1 cellular context compared by ENCODE assay signal in the genomic region with DNA sequence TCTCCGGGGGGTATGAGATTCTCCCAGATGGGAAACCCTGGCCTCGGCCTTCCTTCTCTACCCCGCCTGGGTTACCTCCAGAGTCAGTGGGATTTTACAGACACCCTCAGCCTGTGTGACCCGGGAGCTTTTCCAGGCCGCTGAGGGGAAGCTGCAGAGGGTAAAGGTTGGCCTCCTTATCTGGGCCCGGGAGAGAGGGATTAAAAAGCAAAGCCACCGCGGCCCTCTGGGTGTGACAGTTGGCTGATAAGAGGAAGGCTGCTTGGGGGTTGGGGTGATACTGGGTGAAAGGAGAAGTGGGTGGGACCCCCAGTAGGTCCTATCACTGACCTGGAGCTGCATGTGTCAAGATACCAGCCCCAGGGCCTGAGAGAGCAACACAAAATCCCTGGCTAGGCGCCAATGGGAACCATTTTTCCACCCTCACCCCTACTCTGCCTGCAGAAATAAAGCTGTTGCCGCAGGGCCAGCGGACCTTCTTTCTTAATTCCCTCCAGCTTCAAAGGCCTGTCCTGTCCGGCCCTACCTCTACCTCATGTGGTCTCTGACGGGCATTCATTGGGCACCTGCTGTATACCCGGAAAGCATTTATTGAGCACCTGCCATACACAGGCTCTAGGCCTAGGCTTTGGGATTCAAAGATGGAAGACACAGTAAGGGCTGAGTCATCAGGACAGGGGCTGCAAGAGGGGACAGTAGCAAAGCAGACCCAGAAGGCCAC.
A peak's percentile ranks its signal among the peaks of the same experiment; 100 is the strongest.
TF ChIP-seq lines count a peak whose summit lies in the region.

No MANE protein-coding gene starts in this region.

TF ChIP-seq in HepG2, 621 proteins besides CTCF, POLR2A, EP300 and RAD21 (continued from another document and continues in another):
- TF ChIP-seq, protein P1, sequence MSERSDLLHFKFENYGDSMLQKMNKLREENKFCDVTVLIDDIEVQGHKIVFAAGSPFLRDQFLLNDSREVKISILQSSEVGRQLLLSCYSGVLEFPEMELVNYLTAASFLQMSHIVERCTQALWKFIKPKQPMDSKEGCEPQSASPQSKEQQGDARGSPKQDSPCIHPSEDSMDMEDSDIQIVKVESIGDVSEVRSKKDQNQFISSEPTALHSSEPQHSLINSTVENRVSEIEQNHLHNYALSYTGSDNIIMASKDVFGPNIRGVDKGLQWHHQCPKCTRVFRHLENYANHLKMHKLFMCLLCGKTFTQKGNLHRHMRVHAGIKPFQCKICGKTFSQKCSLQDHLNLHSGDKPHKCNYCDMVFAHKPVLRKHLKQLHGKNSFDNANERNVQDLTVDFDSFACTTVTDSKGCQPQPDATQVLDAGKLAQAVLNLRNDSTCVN (CRISPR knock-in tag; IDR thresholded peaks at IDR 0.05; ENCODE audit: borderline replicate concordance), result 0 out of 2 replicates have a peak, but pooled peaks have one; percentile 48
- peak; percentile 53; the same call in 1 of the 2 replicates for TF ChIP-seq NFYC (CRISPR knock-in tag; IDR thresholded peaks at IDR 0.05)
- peak; percentile 88; the same call in 1 of the 2 replicates for TF ChIP-seq ZNF441 (CRISPR knock-in tag; IDR thresholded peaks at IDR 0.05; ENCODE audit: borderline replicate concordance)
- peak; percentile 26; the same call in 1 of the 2 replicates for TF ChIP-seq SRY (CRISPR knock-in tag; IDR thresholded peaks at IDR 0.05)
- peak; percentile 70 for TF ChIP-seq ZNF143 (CRISPR knock-in tag; IDR thresholded peaks at IDR 0.05)
- TF ChIP-seq ARID2 (CRISPR knock-in tag; IDR thresholded peaks at IDR 0.05; ENCODE audit: borderline replicate concordance), result no peak
- peak; percentile 54; the same call in 1 of the 2 replicates for TF ChIP-seq ZFAT (CRISPR knock-in tag; conservative IDR thresholded peaks at IDR 0.05)
- no peak for TF ChIP-seq JARID2 (CRISPR knock-in tag; IDR thresholded peaks at IDR 0.05; ENCODE audit: insufficient replicate concordance)
- TF ChIP-seq HNF4A (CRISPR knock-in tag; IDR thresholded peaks at IDR 0.05), result peak; percentile 97
- TF ChIP-seq ZNF367 (CRISPR knock-in tag; IDR thresholded peaks at IDR 0.05; ENCODE audit: borderline replicate concordance), result no peak
- TF ChIP-seq GZF1 (CRISPR knock-in tag; IDR thresholded peaks at IDR 0.05), result 0 out of 2 replicates have a peak, but pooled peaks have one; percentile 37
- no peak for TF ChIP-seq SIN3B (IDR thresholded peaks at IDR 0.05; ENCODE audit: low read length)
- TF ChIP-seq, protein P2, sequence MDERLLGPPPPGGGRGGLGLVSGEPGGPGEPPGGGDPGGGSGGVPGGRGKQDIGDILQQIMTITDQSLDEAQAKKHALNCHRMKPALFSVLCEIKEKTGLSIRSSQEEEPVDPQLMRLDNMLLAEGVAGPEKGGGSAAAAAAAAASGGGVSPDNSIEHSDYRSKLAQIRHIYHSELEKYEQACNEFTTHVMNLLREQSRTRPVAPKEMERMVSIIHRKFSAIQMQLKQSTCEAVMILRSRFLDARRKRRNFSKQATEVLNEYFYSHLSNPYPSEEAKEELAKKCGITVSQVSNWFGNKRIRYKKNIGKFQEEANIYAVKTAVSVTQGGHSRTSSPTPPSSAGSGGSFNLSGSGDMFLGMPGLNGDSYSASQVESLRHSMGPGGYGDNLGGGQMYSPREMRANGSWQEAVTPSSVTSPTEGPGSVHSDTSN (CRISPR knock-in tag; IDR thresholded peaks at IDR 0.05), result no peak
- TF ChIP-seq TMF1 (CRISPR knock-in tag; IDR thresholded peaks at IDR 0.05; ENCODE audit: low read depth), result no peak
- peak; percentile 42 for TF ChIP-seq YY1 (IDR thresholded peaks at IDR 0.05; ENCODE audit: insufficient read depth, insufficient replicate concordance, low read depth, low read length)
- TF ChIP-seq BRD4 (CRISPR knock-in tag; IDR thresholded peaks at IDR 0.05), result no peak
- TF ChIP-seq ESRRA (CRISPR knock-in tag; IDR thresholded peaks at IDR 0.05; ENCODE audit: low read depth), result peak; percentile 71; the same call in 1 of the 2 replicates
- TF ChIP-seq, protein P3, sequence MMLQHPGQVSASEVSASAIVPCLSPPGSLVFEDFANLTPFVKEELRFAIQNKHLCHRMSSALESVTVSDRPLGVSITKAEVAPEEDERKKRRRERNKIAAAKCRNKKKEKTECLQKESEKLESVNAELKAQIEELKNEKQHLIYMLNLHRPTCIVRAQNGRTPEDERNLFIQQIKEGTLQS (CRISPR knock-in tag; IDR thresholded peaks at IDR 0.05), result no peak
- TF ChIP-seq ZBTB8A (CRISPR knock-in tag; IDR thresholded peaks at IDR 0.05; ENCODE audit: borderline replicate concordance, low read depth), result no peak
- TF ChIP-seq ZSCAN25 (CRISPR knock-in tag; IDR thresholded peaks at IDR 0.05), result peak; percentile 98
- 0 out of 2 replicates have a peak, but pooled peaks have one; percentile 30 for TF ChIP-seq GATAD1 (CRISPR knock-in tag; IDR thresholded peaks at IDR 0.05)
- no peak for TF ChIP-seq LCORL (IDR thresholded peaks at IDR 0.05)
- peak; percentile 98 for TF ChIP-seq LCORL (CRISPR knock-in tag; IDR thresholded peaks at IDR 0.05)
- no peak for TF ChIP-seq ZNF570 (CRISPR knock-in tag; IDR thresholded peaks at IDR 0.05; ENCODE audit: borderline replicate concordance)
- peak; percentile 85; the same call in 1 of the 2 replicates for TF ChIP-seq ZNF510 (CRISPR knock-in tag; IDR thresholded peaks at IDR 0.05; ENCODE audit: low read depth)
- TF ChIP-seq SALL2 (CRISPR knock-in tag; IDR thresholded peaks at IDR 0.05), result peak; percentile 73
- TF ChIP-seq ZNF446 (CRISPR knock-in tag; IDR thresholded peaks at IDR 0.05), result no peak
- TF ChIP-seq, protein P4, sequence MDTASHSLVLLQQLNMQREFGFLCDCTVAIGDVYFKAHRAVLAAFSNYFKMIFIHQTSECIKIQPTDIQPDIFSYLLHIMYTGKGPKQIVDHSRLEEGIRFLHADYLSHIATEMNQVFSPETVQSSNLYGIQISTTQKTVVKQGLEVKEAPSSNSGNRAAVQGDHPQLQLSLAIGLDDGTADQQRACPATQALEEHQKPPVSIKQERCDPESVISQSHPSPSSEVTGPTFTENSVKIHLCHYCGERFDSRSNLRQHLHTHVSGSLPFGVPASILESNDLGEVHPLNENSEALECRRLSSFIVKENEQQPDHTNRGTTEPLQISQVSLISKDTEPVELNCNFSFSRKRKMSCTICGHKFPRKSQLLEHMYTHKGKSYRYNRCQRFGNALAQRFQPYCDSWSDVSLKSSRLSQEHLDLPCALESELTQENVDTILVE (CRISPR knock-in tag; IDR thresholded peaks at IDR 0.05), result peak; percentile 66; the same call in 1 of the 2 replicates
- TF ChIP-seq ZNF782 (CRISPR knock-in tag; IDR thresholded peaks at IDR 0.05; ENCODE audit: borderline replicate concordance), result no peak; the same call in 1 of the 2 replicates
- peak; percentile 97 for TF ChIP-seq ZNF816 (CRISPR knock-in tag; IDR thresholded peaks at IDR 0.05; ENCODE audit: borderline replicate concordance)
- no peak for TF ChIP-seq SRSF9 (IDR thresholded peaks at IDR 0.05; ENCODE audit: borderline replicate concordance, insufficient read depth, low read depth, low read length, poor library complexity, severe bottlenecking)
- TF ChIP-seq GATA4 (IDR thresholded peaks at IDR 0.05; ENCODE audit: borderline replicate concordance, low read depth), result peak; percentile 100
- TF ChIP-seq SP2 (CRISPR knock-in tag; IDR thresholded peaks at IDR 0.05), result no peak
- TF ChIP-seq, protein P5, sequence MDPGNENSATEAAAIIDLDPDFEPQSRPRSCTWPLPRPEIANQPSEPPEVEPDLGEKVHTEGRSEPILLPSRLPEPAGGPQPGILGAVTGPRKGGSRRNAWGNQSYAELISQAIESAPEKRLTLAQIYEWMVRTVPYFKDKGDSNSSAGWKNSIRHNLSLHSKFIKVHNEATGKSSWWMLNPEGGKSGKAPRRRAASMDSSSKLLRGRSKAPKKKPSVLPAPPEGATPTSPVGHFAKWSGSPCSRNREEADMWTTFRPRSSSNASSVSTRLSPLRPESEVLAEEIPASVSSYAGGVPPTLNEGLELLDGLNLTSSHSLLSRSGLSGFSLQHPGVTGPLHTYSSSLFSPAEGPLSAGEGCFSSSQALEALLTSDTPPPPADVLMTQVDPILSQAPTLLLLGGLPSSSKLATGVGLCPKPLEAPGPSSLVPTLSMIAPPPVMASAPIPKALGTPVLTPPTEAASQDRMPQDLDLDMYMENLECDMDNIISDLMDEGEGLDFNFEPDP (CRISPR knock-in tag; conservative IDR thresholded peaks at IDR 0.05), result peak; percentile 97
- TF ChIP-seq ZSCAN21 (CRISPR knock-in tag; IDR thresholded peaks at IDR 0.05; ENCODE audit: borderline replicate concordance), result peak; percentile 87
- TF ChIP-seq IKZF4 (CRISPR knock-in tag; IDR thresholded peaks at IDR 0.05; ENCODE audit: borderline replicate concordance, low read depth, not compliant biosample characterization), result no peak
- TF ChIP-seq CREB1 (IDR thresholded peaks at IDR 0.05), result no peak
- no peak; the same call in 1 of the 2 replicates for TF ChIP-seq CREB1 (CRISPR knock-in tag; IDR thresholded peaks at IDR 0.05)
- TF ChIP-seq, protein P6, sequence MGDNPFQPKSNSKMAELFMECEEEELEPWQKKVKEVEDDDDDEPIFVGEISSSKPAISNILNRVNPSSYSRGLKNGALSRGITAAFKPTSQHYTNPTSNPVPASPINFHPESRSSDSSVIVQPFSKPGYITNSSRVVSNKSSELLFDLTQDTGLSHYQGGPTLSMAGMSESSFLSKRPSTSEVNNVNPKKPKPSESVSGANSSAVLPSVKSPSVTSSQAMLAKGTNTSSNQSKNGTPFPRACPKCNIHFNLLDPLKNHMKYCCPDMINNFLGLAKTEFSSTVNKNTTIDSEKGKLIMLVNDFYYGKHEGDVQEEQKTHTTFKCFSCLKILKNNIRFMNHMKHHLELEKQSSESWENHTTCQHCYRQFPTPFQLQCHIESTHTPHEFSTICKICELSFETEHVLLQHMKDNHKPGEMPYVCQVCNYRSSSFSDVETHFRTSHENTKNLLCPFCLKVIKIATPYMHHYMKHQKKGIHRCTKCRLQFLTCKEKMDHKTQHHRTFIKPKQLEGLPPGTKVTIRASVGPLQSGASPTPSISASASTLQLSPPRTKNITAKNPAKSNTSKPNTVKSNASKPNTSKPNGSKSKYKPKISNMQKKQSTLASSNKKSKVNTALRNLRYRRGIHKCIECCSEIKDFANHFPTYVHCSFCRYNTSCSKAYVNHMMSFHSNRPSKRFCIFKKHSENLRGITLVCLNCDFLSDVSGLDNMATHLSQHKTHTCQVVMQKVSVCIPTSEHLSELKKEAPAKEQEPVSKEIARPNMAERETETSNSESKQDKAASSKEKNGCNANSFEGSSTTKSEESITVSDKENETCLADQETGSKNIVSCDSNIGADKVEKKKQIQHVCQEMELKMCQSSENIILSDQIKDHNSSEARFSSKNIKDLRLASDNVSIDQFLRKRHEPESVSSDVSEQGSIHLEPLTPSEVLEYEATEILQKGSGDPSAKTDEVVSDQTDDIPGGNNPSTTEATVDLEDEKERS (CRISPR knock-in tag; IDR thresholded peaks at IDR 0.05), result 0 out of 2 replicates have a peak, but pooled peaks have one; percentile 16
- TF ChIP-seq FOXM1 (CRISPR knock-in tag; IDR thresholded peaks at IDR 0.05), result no peak
- peak; percentile 95; the same call in 1 of the 2 replicates for TF ChIP-seq ZNF670 (CRISPR knock-in tag; IDR thresholded peaks at IDR 0.05; ENCODE audit: borderline replicate concordance)
- TF ChIP-seq PHF20 (CRISPR knock-in tag; IDR thresholded peaks at IDR 0.05), result peak; percentile 64
- TF ChIP-seq, protein P7, sequence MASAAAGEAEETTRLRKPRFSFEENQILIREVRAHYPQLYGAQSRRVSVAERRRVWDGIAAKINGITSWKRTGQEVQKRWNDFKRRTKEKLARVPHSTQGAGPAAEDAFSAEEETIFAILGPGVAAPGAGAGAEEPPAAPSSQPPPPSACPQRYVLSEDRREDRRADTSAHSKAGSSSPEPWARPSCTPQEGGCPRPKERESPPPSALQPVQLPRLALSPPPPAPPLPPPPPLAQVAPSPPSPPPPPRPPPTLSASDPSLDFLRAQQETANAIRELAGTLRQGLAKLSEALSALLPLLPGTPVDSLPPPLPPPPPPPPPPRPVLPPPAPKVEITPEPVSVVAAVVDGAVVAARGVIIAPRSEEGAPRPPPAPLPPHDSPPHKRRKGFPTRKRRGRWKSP (CRISPR knock-in tag; IDR thresholded peaks at IDR 0.05), result peak; percentile 52; the same call in 1 of the 2 replicates
- TF ChIP-seq, protein P8, sequence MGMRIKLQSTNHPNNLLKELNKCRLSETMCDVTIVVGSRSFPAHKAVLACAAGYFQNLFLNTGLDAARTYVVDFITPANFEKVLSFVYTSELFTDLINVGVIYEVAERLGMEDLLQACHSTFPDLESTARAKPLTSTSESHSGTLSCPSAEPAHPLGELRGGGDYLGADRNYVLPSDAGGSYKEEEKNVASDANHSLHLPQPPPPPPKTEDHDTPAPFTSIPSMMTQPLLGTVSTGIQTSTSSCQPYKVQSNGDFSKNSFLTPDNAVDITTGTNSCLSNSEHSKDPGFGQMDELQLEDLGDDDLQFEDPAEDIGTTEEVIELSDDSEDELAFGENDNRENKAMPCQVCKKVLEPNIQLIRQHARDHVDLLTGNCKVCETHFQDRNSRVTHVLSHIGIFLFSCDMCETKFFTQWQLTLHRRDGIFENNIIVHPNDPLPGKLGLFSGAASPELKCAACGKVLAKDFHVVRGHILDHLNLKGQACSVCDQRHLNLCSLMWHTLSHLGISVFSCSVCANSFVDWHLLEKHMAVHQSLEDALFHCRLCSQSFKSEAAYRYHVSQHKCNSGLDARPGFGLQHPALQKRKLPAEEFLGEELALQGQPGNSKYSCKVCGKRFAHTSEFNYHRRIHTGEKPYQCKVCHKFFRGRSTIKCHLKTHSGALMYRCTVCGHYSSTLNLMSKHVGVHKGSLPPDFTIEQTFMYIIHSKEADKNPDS (CRISPR knock-in tag; IDR thresholded peaks at IDR 0.05), result peak; percentile 85; the same call in 1 of the 2 replicates
- TF ChIP-seq TOPORS (CRISPR knock-in tag; IDR thresholded peaks at IDR 0.05), result no peak
- no peak for TF ChIP-seq SMARCE1 (IDR thresholded peaks at IDR 0.05; ENCODE audit: borderline replicate concordance)
- TF ChIP-seq WIZ (CRISPR knock-in tag; IDR thresholded peaks at IDR 0.05), result no peak
- peak; percentile 58; the same call in 1 of the 2 replicates for TF ChIP-seq ONECUT2 (CRISPR knock-in tag; IDR thresholded peaks at IDR 0.05)
- TF ChIP-seq ZNF160 (CRISPR knock-in tag; IDR thresholded peaks at IDR 0.05), result no peak
- TF ChIP-seq PAF1 (CRISPR knock-in tag; IDR thresholded peaks at IDR 0.05), result no peak
- no peak for TF ChIP-seq ZNF660 (CRISPR knock-in tag; IDR thresholded peaks at IDR 0.05; ENCODE audit: borderline replicate concordance, low read depth)
- peak; percentile 97 for TF ChIP-seq ZNF350 (CRISPR knock-in tag; IDR thresholded peaks at IDR 0.05; ENCODE audit: borderline replicate concordance, low read depth)
- TF ChIP-seq, protein P9, sequence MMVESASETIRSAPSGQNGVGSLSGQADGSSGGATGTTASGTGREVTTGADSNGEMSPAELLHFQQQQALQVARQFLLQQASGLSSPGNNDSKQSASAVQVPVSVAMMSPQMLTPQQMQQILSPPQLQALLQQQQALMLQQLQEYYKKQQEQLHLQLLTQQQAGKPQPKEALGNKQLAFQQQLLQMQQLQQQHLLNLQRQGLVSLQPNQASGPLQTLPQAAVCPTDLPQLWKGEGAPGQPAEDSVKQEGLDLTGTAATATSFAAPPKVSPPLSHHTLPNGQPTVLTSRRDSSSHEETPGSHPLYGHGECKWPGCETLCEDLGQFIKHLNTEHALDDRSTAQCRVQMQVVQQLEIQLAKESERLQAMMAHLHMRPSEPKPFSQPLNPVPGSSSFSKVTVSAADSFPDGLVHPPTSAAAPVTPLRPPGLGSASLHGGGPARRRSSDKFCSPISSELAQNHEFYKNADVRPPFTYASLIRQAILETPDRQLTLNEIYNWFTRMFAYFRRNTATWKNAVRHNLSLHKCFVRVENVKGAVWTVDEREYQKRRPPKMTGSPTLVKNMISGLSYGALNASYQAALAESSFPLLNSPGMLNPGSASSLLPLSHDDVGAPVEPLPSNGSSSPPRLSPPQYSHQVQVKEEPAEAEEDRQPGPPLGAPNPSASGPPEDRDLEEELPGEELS (CRISPR knock-in tag; IDR thresholded peaks at IDR 0.05), result peak; percentile 95
- TF ChIP-seq PRMT3 (CRISPR knock-in tag; IDR thresholded peaks at IDR 0.05; ENCODE audit: borderline replicate concordance, low read depth), result no peak
- no peak for TF ChIP-seq HNRNPH1 (optimal IDR thresholded peaks at IDR 0.05; ENCODE audit: low read depth, low read length)
